In the genomic region with DNA sequence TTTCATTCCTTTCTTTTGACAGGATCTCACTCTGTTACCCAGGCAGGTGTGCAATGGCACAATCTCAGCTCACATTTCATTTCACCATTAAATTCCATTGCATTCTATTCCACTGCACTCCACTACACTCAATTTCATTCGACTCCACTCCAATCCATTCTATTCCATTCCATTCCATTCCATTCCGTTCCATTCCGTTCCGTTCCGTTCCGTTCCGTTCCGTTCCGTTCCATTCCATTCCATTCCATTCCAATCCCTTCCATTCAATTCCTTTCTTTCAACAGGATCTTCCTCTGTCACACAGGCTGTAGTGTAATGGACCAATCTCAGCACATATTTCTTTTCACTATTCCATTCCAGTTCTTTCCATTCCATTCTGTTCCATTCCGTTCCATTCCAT, we compare ENCODE assay signal across 18 cellular contexts.
"Had no signal": no experiment of that assay in that cellular context is flagged by ENCODE, and none has a peak within 500 bp of the region (broad histone marks: within the 10 kb centered on the region; RNA-seq: fewer than 3 reads in every experiment).

No MANE protein-coding gene starts in this region.

- H3K27me3 ChIP-seq: adrenal gland, hepatocyte, upper lobe of right lung had no signal

- H3K9me3 ChIP-seq: adrenal gland, upper lobe of right lung had no signal

- H3K4me1 ChIP-seq: adrenal gland, upper lobe of right lung had no signal

- H3K4me3 ChIP-seq: adrenal gland, hepatocyte, upper lobe of right lung had no signal

- DNase-seq: activated CD4-positive, alpha-beta T cell treated with anti-CD3 and anti-CD28 coated beads, Interleukin-2, amount 10 ng/mL, durations not matched to agents 24 days and 14 days; activated CD8-positive, alpha-beta memory T cell treated with anti-CD3 and anti-CD28 coated beads, Interleukin-2, amount 50 U/mL, for 4 hours; activated CD8-positive, alpha-beta T cell treated with anti-CD3 and anti-CD28 coated beads, Interleukin-2, amount 10 ng/mL, durations not matched to agents 7 days and 5 days; activated gamma-delta T cell; activated T-cell treated with anti-CD3 and anti-CD28 coated beads, Interleukin-2, amount 50 U/mL, for 48 hours; dermis blood vessel endothelial cell; effector memory CD4-positive, alpha-beta T cell; left cardiac atrium; occipital lobe; small intestine; stimulated activated CD4-positive, alpha-beta T cell treated with anti-CD3 and anti-CD28 coated beads, Interleukin-4, amount 100 ng/mL, for 24 hours; upper lobe of right lung had no signal

- H3K4me1 Mint-ChIP-seq: activated CD4-positive, alpha-beta T cell treated with anti-CD3 and anti-CD28 coated beads, Interleukin-2, amount 10 ng/mL, durations not matched to agents 24 days and 14 days; stimulated activated effector memory CD8-positive, alpha-beta T cell treated with anti-CD3 and anti-CD28 coated beads, Interleukin-12 subunit alpha, Interleukin-12 subunit beta, amount 100 ng/mL, for 72 hours had no signal

- H3K27me3 Mint-ChIP-seq: activated CD4-positive, alpha-beta T cell treated with anti-CD3 and anti-CD28 coated beads, Interleukin-2, amount 10 ng/mL, durations not matched to agents 24 days and 14 days; progenitor cell of endocrine pancreas had no signal

- H3K4me3 Mint-ChIP-seq: activated CD4-positive, alpha-beta T cell treated with anti-CD3 and anti-CD28 coated beads, Interleukin-2, amount 10 ng/mL, durations not matched to agents 24 days and 14 days; activated CD8-positive, alpha-beta T cell treated with anti-CD3 and anti-CD28 coated beads, Interleukin-2, amount 10 ng/mL, durations not matched to agents 7 days and 5 days; stimulated activated effector memory CD8-positive, alpha-beta T cell treated with anti-CD3 and anti-CD28 coated beads, Interleukin-12 subunit alpha, Interleukin-12 subunit beta, amount 100 ng/mL, for 72 hours; T-helper 1 cell treated with Interleukin-12 subunit alpha and Interleukin-12 subunit beta and Interleukin-4 antibody, amounts not matched to agents 30 μg/mL and 1 μg/mL, for 36 hours had no signal

- ATAC-seq: activated CD8-positive, alpha-beta T cell treated with anti-CD3 and anti-CD28 coated beads, Interleukin-2, amount 10 ng/mL, durations not matched to agents 7 days and 5 days; activated naive CD4-positive, alpha-beta T cell treated with anti-CD3 and anti-CD28 coated beads, Interleukin-2, amount 50 U/mL, for 72 hours; left cardiac atrium; stimulated activated effector memory CD8-positive, alpha-beta T cell treated with anti-CD3 and anti-CD28 coated beads, Interleukin-12 subunit alpha, Interleukin-12 subunit beta, amount 100 ng/mL, for 72 hours had no signal

- H3K27ac Mint-ChIP-seq: activated CD4-positive, alpha-beta T cell treated with anti-CD3 and anti-CD28 coated beads, Interleukin-2, amount 10 ng/mL, durations not matched to agents 24 days and 14 days; activated CD8-positive, alpha-beta T cell treated with anti-CD3 and anti-CD28 coated beads, Interleukin-2, amount 10 ng/mL, durations not matched to agents 7 days and 5 days; activated naive CD4-positive, alpha-beta T cell treated with anti-CD3 and anti-CD28 coated beads, Interleukin-2, amount 50 U/mL, for 72 hours; progenitor cell of endocrine pancreas; stimulated activated effector memory CD8-positive, alpha-beta T cell treated with anti-CD3 and anti-CD28 coated beads, Interleukin-12 subunit alpha, Interleukin-12 subunit beta, amount 100 ng/mL, for 72 hours; T-helper 1 cell treated with Interleukin-12 subunit alpha and Interleukin-12 subunit beta and Interleukin-4 antibody, amounts not matched to agents 30 μg/mL and 1 μg/mL, for 36 hours had no signal

- H3K27ac ChIP-seq: adrenal gland, hepatocyte, upper lobe of right lung had no signal

- H3K36me3 ChIP-seq: adrenal gland, upper lobe of right lung had no signal
